ENCODE assay signal across 9 cellular contexts in genomic region chr3:125120370-125121122, GRCh38.
DNase-seq lines count a peak whose midpoint lies in the region; ATAC-seq and TF ChIP-seq lines count a peak whose summit lies in the region.
"Had no signal": no experiment of that assay in that cellular context is flagged by ENCODE, and none has a peak within 500 bp of the region (broad histone marks: within the 10 kb centered on the region; RNA-seq: fewer than 3 reads in every experiment).

No MANE protein-coding gene starts in this region.

- TF ChIP-seq POLR2A in tibial nerve (IDR thresholded peaks at IDR 0.05): no peak

- peak overlapping the region in 1 of 2 experiments; percentile 36 for H3K23ac ChIP-seq in mesenchymal stem cell (ENCODE audit: low read length in 2 of 2)

- H3K27me3 Mint-ChIP-seq in activated T-cell treated with anti-CD3 and anti-CD28 coated beads, Interleukin-2, amount 50 U/mL, for 24 hours: peaks cover 3% of the 10 kb centered on the region
- H3K27me3 Mint-ChIP-seq in activated T-cell treated with anti-CD3 and anti-CD28 coated beads, Interleukin-2, amount 50 U/mL, for 4 hours (ENCODE audit: low read depth): no peaks in the 10 kb centered on the region
- H3K27me3 Mint-ChIP-seq in activated T-helper 2 cell treated with anti-CD3 and anti-CD28 coated beads, Interferon-gamma antibody, Interleukin-2, Interleukin-4, amounts not matched to agents 10 μg/mL and 5 μg/mL and 100 μg/mL, durations not matched to agents 14 hours and 24 hours and 36 hours (ENCODE audit: low read depth): peaks cover 5% of the 10 kb centered on the region

- peak overlapping the region; percentile 81 for H4K91ac ChIP-seq in mesenchymal stem cell (ENCODE audit: low read length)

- H3K4me3 Mint-ChIP-seq in activated T-cell treated with anti-CD3 and anti-CD28 coated beads, Interleukin-2, amount 50 U/mL, for 24 hours: no peak overlapping the region
- no peak overlapping the region for H3K4me3 Mint-ChIP-seq in activated T-cell treated with anti-CD3 and anti-CD28 coated beads, Interleukin-2, amount 50 U/mL, for 4 hours
- H3K4me3 Mint-ChIP-seq in activated T-helper 2 cell treated with anti-CD3 and anti-CD28 coated beads, Interferon-gamma antibody, Interleukin-2, Interleukin-4, amounts not matched to agents 10 μg/mL and 5 μg/mL and 100 μg/mL, durations not matched to agents 14 hours and 24 hours and 36 hours (ENCODE audit: low read depth): no peak overlapping the region
- H3K4me3 Mint-ChIP-seq: HFFc6 had no signal

- H3K18ac ChIP-seq in mesenchymal stem cell (ENCODE audit: low read depth in 1 of 2, low read length in 2 of 2): peak overlapping the region; percentile 83 to 86

- ATAC-seq in activated T-cell treated with anti-CD3 and anti-CD28 coated beads, Interleukin-2, amount 50 U/mL, for 4 hours: no peak

- H3K9me3 ChIP-seq in mesenchymal stem cell (ENCODE audit: control insufficient read depth, low read length) (no peaks in the 10 kb centered on the region), tibial nerve (no peaks in the 10 kb centered on the region)

- peak overlapping the region; percentile 12 to 42 for H3K4ac ChIP-seq in mesenchymal stem cell (ENCODE audit: low read depth in 1 of 2, low read length in 2 of 2)

- no peaks in the 10 kb centered on the region for H3K36me3 Mint-ChIP-seq in activated T-cell treated with anti-CD3 and anti-CD28 coated beads, Interleukin-2, amount 50 U/mL, for 24 hours (ENCODE audit: low read depth)
- no peaks in the 10 kb centered on the region for H3K36me3 Mint-ChIP-seq in activated T-cell treated with anti-CD3 and anti-CD28 coated beads, Interleukin-2, amount 50 U/mL, for 4 hours (ENCODE audit: insufficient read depth)
- H3K36me3 Mint-ChIP-seq in activated T-helper 2 cell treated with anti-CD3 and anti-CD28 coated beads, Interferon-gamma antibody, Interleukin-2, Interleukin-4, amounts not matched to agents 10 μg/mL and 5 μg/mL and 100 μg/mL, durations not matched to agents 14 hours and 24 hours and 36 hours (ENCODE audit: low read depth): peaks cover 5% of the 10 kb centered on the region

- peak overlapping the region; percentile 93 for H2BK15ac ChIP-seq in mesenchymal stem cell (ENCODE audit: low read depth, poor library complexity, severe bottlenecking)

- no peaks in the 10 kb centered on the region for H3K9me3 Mint-ChIP-seq in activated T-cell treated with anti-CD3 and anti-CD28 coated beads, Interleukin-2, amount 50 U/mL, for 24 hours
- H3K9me3 Mint-ChIP-seq in activated T-cell treated with anti-CD3 and anti-CD28 coated beads, Interleukin-2, amount 50 U/mL, for 4 hours: no peaks in the 10 kb centered on the region
- no peaks in the 10 kb centered on the region for H3K9me3 Mint-ChIP-seq in activated T-helper 2 cell treated with anti-CD3 and anti-CD28 coated beads, Interferon-gamma antibody, Interleukin-2, Interleukin-4, amounts not matched to agents 10 μg/mL and 5 μg/mL and 100 μg/mL, durations not matched to agents 14 hours and 24 hours and 36 hours
- H3K9me3 Mint-ChIP-seq: HFFc6 had no signal

- peaks cover 65% of the 10 kb centered on the region for H3K4me1 Mint-ChIP-seq in activated T-cell treated with anti-CD3 and anti-CD28 coated beads, Interleukin-2, amount 50 U/mL, for 24 hours (ENCODE audit: low read depth)
- peaks cover 42% of the 10 kb centered on the region for H3K4me1 Mint-ChIP-seq in activated T-cell treated with anti-CD3 and anti-CD28 coated beads, Interleukin-2, amount 50 U/mL, for 4 hours (ENCODE audit: low read depth)
- H3K4me1 Mint-ChIP-seq in activated T-helper 2 cell treated with anti-CD3 and anti-CD28 coated beads, Interferon-gamma antibody, Interleukin-2, Interleukin-4, amounts not matched to agents 10 μg/mL and 5 μg/mL and 100 μg/mL, durations not matched to agents 14 hours and 24 hours and 36 hours (ENCODE audit: low read depth): peaks cover 51% of the 10 kb centered on the region

- 33% methylated on average over 20 of the region's 21 CpGs for WGBS in mesenchymal stem cell
- 36 to 44% methylated on average over 17 to 21 of the region's 21 CpGs for WGBS in tibial nerve, 2 donors

- TF ChIP-seq CTCF in astrocyte of the cerebellum (IDR thresholded peaks at IDR 0.05; ENCODE audit: low read depth, low read length, missing control alignments) (no peak), tibial nerve (IDR thresholded peaks at IDR 0.05) (no peak)

- H2BK12ac ChIP-seq in mesenchymal stem cell (ENCODE audit: low read length in 2 of 2): peak overlapping the region; percentile 4 to 31

- no peak overlapping the region for H3K4me2 ChIP-seq in mesenchymal stem cell (ENCODE audit: low read length, poor library complexity, severe bottlenecking)

- H3K36me3 ChIP-seq in mesenchymal stem cell (ENCODE audit: control insufficient read depth in 1 of 2, insufficient read depth in 2 of 2, low read depth in 1 of 2, low read length in 2 of 2): no peaks in the 10 kb centered on the region
- H3K36me3 ChIP-seq in tibial nerve: no peaks in the 10 kb centered on the region

- TF ChIP-seq EP300 in tibial nerve (IDR thresholded peaks at IDR 0.05): no peak

- H3K9ac ChIP-seq in mesenchymal stem cell (ENCODE audit: low read length): peak overlapping the region; percentile 69

- intact Hi-C loops in activated T-helper 2 cell treated with anti-CD3 and anti-CD28 coated beads, Interferon-gamma antibody, Interleukin-2, Interleukin-4, amounts not matched to agents 10 μg/mL and 5 μg/mL and 100 μg/mL, durations not matched to agents 14 hours and 24 hours and 36 hours (cut with micrococcal nuclease): loop anchor here (1.0 kb wide), 1 partner anchor 10 kb away; no protein-coding TSS in a partner anchor

- no peaks in the 10 kb centered on the region for H3K27me3 ChIP-seq in mesenchymal stem cell (ENCODE audit: control insufficient read depth in 1 of 2, insufficient read depth in 1 of 2, low read length in 2 of 2)
- no peaks in the 10 kb centered on the region for H3K27me3 ChIP-seq in tibial nerve

- H2BK5ac ChIP-seq in mesenchymal stem cell (ENCODE audit: low read depth, low read length, poor library complexity, severe bottlenecking): no peak overlapping the region

- H3K4me3 ChIP-seq in astrocyte of the cerebellum (ENCODE audit: low read depth, low read length) (peak overlapping the region; percentile 23), mesenchymal stem cell (ENCODE audit: insufficient read depth in 1 of 2, low read depth in 1 of 2, low read length in 2 of 2) (peak overlapping the region in 1 of 2 experiments; percentile 63), tibial nerve (peak overlapping the region; percentile 10 to 37 (median 17))

- H3K27ac ChIP-seq in mesenchymal stem cell (ENCODE audit: low read length, poor library complexity, severe bottlenecking) (no peak overlapping the region), tibial nerve (peak overlapping the region in 1 of 4 donors; percentile 28)

- H2AFZ ChIP-seq in mesenchymal stem cell (ENCODE audit: low read depth, low read length): no peak overlapping the region

- H2BK120ac ChIP-seq in mesenchymal stem cell (ENCODE audit: low read depth, low read length): peak overlapping the region; percentile 22

- H2AK5ac ChIP-seq in mesenchymal stem cell (ENCODE audit: low read length, severe bottlenecking): peak overlapping the region; percentile 7

- in situ Hi-C loops in astrocyte of the cerebellum (cut with HindIII; ENCODE audit: low sequenced_read_pairs): no loop called here

- DNase-seq in activated T-cell treated with anti-CD3 and anti-CD28 coated beads, Interleukin-2, amount 50 U/mL, for 24 hours: peak; percentile 32
- no peak for DNase-seq in activated T-cell treated with anti-CD3 and anti-CD28 coated beads, Interleukin-2, amount 50 U/mL, for 4 hours
- DNase-seq in astrocyte of the cerebellum (ENCODE audit: low read depth) (no peak), mesenchymal stem cell (no peak), tibial nerve (ENCODE audit: low spot score in 2 of 2) (no peak), KG1 (lab: John Stamatoyannopoulos, UW) (no peak), NK-92 (lab: John Stamatoyannopoulos, UW; ENCODE audit: unreplicated experiment) (no peak)
- no peak for DNase-seq in activated T-helper 2 cell treated with anti-CD3 and anti-CD28 coated beads, Interferon-gamma antibody, Interleukin-2, Interleukin-4, amounts not matched to agents 10 μg/mL and 5 μg/mL and 100 μg/mL, durations not matched to agents 14 hours and 24 hours and 36 hours (ENCODE audit: low spot score)
- DNase-seq: HFFc6 had no signal

- H3K14ac ChIP-seq in mesenchymal stem cell (ENCODE audit: low read length in 2 of 2): peak overlapping the region in 1 of 2 experiments; percentile 23

- H4K8ac ChIP-seq in mesenchymal stem cell (ENCODE audit: low read length): peak overlapping the region; percentile 92

- H3K4me1 ChIP-seq in mesenchymal stem cell (ENCODE audit: control insufficient read depth, insufficient read depth, low read depth, low read length): peaks cover 21% of the 10 kb centered on the region
- H3K4me1 ChIP-seq in tibial nerve: peaks cover 0 to 54% (median 11%) of the 10 kb centered on the region in 4 donors

- H3K79me1 ChIP-seq in mesenchymal stem cell (replicated peaks; ENCODE audit: low read length, poor library complexity, severe bottlenecking): no peaks in the 10 kb centered on the region

- no peak overlapping the region for H3K27ac Mint-ChIP-seq in activated T-cell treated with anti-CD3 and anti-CD28 coated beads, Interleukin-2, amount 50 U/mL, for 24 hours
- H3K27ac Mint-ChIP-seq in activated T-helper 2 cell treated with anti-CD3 and anti-CD28 coated beads, Interferon-gamma antibody, Interleukin-2, Interleukin-4, amounts not matched to agents 10 μg/mL and 5 μg/mL and 100 μg/mL, durations not matched to agents 14 hours and 24 hours and 36 hours: no peak overlapping the region
- H3K27ac Mint-ChIP-seq: HFFc6 had no signal
